Comparison of ENCODE assay signal across 8 cellular contexts in the genomic region with DNA sequence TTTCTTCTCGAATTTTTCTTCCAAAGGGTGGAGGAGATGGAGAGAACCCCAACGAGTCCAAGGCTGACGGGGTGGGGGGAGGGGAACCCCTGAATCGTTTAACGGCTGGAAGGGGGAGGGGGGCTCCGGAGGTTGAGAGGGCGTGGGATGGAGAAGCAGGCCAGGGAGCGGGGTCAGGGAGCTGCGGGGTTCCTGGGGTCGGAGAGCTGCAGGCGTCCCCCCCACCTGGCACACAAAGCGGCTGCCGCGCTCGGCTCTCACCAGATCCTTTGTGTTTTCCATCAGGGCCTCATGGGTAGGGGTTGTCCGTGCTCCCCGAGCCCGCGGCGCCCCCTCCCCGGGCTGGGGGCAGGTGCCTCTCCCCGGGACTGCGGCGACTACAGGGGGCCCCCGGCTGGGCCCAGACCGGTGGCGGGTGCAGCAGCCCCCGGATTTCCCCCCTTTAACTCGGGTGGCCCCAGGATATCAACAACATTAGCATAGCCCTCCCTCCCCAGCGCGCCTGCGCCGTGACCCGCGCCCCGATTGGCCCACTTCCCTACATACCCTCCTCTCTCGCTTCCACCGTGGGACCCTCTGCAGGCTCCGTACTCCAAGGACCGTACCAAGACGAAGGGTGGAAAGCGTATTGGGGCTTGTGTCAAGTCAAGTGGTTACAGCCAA. TPM values are rescaled to one million over a fixed set of nuclear protein-coding genes. Genes with fewer than 3 reads are reported as not detected.
DNase-seq lines count a peak whose midpoint lies in the region; ATAC-seq and TF ChIP-seq lines count a peak whose summit lies in the region.

A gene (minus strand): TSS at position 476 of the 663 bp plus-strand sequence. CDS start 34,888 bp downstream, outside the sequence.

- H3K4me1 ChIP-seq in spleen = peaks cover 34 to 89% (median 75%) of the 10 kb centered on the region in 6 donors

- in situ Hi-C loops in ACHN (cut with HindIII; ENCODE audit: low pct_ligation_motif_present, low pct_unique_long_range_greater_than_20kb, low sequenced_read_pairs) = no loop called here

- DNase-seq in ACHN = peak; percentile 96
- peak; percentile 96 for DNase-seq in NCI-H345 (lab: John Stamatoyannopoulos, UW)
- peak; percentile 87 to 92 (median 89) for DNase-seq in activated CD4-positive, CD25-positive, alpha-beta regulatory T cell (lab: John Stamatoyannopoulos, UW)
- DNase-seq in central memory CD4-positive, alpha-beta T cell = peak; percentile 96
- peak; percentile 97 for DNase-seq in iris pigment epithelial cell (ENCODE audit: low read depth)
- peak; percentile 98 for DNase-seq in spleen

- TF ChIP-seq CTCF in spleen (IDR thresholded peaks at IDR 0.05 in 8 of 11, conservative IDR thresholded peaks at IDR 0.05 in 3 of 11) = peak in 1 of 11 experiments; percentile 10

- H3K27me3 ChIP-seq in spleen (replicated peaks in 1 of 7) = no peaks in the 10 kb centered on the region

- ATAC-seq in GM18907 (IDR thresholded peaks at IDR 0.05; ENCODE audit: unreplicated experiment) = peak; percentile 84
- peak; percentile 82 for ATAC-seq in HG03159 (IDR thresholded peaks at IDR 0.05; ENCODE audit: unreplicated experiment)

- no peaks in the 10 kb centered on the region for H3K9me3 ChIP-seq in spleen

- 1% methylated on average over 32 to 42 of the region's 42 CpGs for WGBS in spleen, 5 donors

- H3K4me3 ChIP-seq in spleen = peak within 1 kb of the TSS; percentile 75 to 100 (median 99)

- peaks cover 0 to 57% (median 16%) of the 10 kb centered on the region in 6 donors for H3K36me3 ChIP-seq in spleen

- TF ChIP-seq POLR2A in spleen (IDR thresholded peaks at IDR 0.05) = peak in 1 of 3 donors; percentile 5

- H3K27ac ChIP-seq in spleen = peak within 1 kb of the TSS; percentile 94 to 99 (median 98)

- intact Hi-C loops in spleen (cut with DNase I; ENCODE audit: low total_unique reads) = loop anchor here (5.0 kb wide), 1 partner anchor 92 kb away; a partner anchor contains a TSS

RNA-seq across cellular contexts. Expression of the gene that starts here (rescaled TPM):
- total RNA-seq in spleen = 10 to 100 TPM; 18.3 to 45.7 (median 27.5) TPM
- polyA plus RNA-seq in spleen = 10 to 100 TPM in 2 of 3 donors, 1 to 10 TPM in 1; 9.6 to 10.4 (median 10.1) TPM

Comparison
In these comparisons a context has a peak if more than half of its experiments do, and no peak if none do; other contexts are left out.
1. Peak in every context shown above with its lines: DNase-seq, ATAC-seq, H3K4me3 ChIP-seq and H3K27ac ChIP-seq.